Comparison of ENCODE assay signal across 16 cellular contexts in genomic region chr1:198232407-198232806, GRCh38.
"Had no signal": no experiment of that assay in that cellular context is flagged by ENCODE, and none has a peak within 500 bp of the region (broad histone marks: within the 10 kb centered on the region; RNA-seq: fewer than 3 reads in every experiment).

No MANE protein-coding gene starts in this region.

- H3K27me3 Mint-ChIP-seq: activated CD4-positive, alpha-beta T cell treated with anti-CD3 and anti-CD28 coated beads, Interleukin-2, amount 10 ng/mL, durations not matched to agents 24 days and 14 days; effector memory CD8-positive, alpha-beta T cell; stimulated activated naive CD8-positive, alpha-beta T cell treated with anti-CD3 and anti-CD28 coated beads, Interleukin-15, Interleukin-2, amounts not matched to agents 100 ng/mL and 50 ng/mL, for 24 hours had no signal

- H3K4me3 ChIP-seq: left lung, ovary, upper lobe of right lung had no signal

- H3K36me3 ChIP-seq: left lung, ovary, upper lobe of right lung had no signal

- DNase-seq: activated CD4-positive, alpha-beta T cell treated with anti-CD3 and anti-CD28 coated beads, Interleukin-2, amount 10 ng/mL, durations not matched to agents 24 days and 14 days; activated CD8-positive, alpha-beta memory T cell treated with anti-CD3 and anti-CD28 coated beads for 24 hours; activated naive CD4-positive, alpha-beta T cell treated with anti-CD3 and anti-CD28 coated beads for 36 hours; effector memory CD8-positive, alpha-beta T cell; erythroblast; glutamatergic neuron; left lung; mesenchymal stem cell; ovary; stimulated activated CD4-positive, alpha-beta T cell treated with anti-CD3 and anti-CD28 coated beads, Interleukin-4, amount 100 ng/mL, for 1 hour; stimulated activated CD8-positive, alpha-beta memory T cell treated with anti-CD3 and anti-CD28 coated beads, Interleukin-4, amount 100 ng/mL, for 48 hours; T1000; upper lobe of right lung had no signal

- H3K27ac ChIP-seq: left lung, ovary, upper lobe of right lung, VCaP had no signal

- ATAC-seq: effector memory CD8-positive, alpha-beta T cell; left lung; upper lobe of right lung had no signal

- H3K27ac Mint-ChIP-seq: activated CD4-positive, alpha-beta T cell treated with anti-CD3 and anti-CD28 coated beads, Interleukin-2, amount 10 ng/mL, durations not matched to agents 24 days and 14 days; activated naive CD4-positive, alpha-beta T cell treated with anti-CD3 and anti-CD28 coated beads for 36 hours; stimulated activated naive CD8-positive, alpha-beta T cell treated with anti-CD3 and anti-CD28 coated beads, Interleukin-15, Interleukin-2, amounts not matched to agents 100 ng/mL and 50 ng/mL, for 24 hours had no signal

- H3K27me3 ChIP-seq: left lung, ovary, upper lobe of right lung had no signal

- H3K4me3 Mint-ChIP-seq: activated CD4-positive, alpha-beta T cell treated with anti-CD3 and anti-CD28 coated beads, Interleukin-2, amount 10 ng/mL, durations not matched to agents 24 days and 14 days; activated naive CD4-positive, alpha-beta T cell treated with anti-CD3 and anti-CD28 coated beads for 36 hours; effector memory CD8-positive, alpha-beta T cell; neural crest cell; stimulated activated naive CD8-positive, alpha-beta T cell treated with anti-CD3 and anti-CD28 coated beads, Interleukin-15, Interleukin-2, amounts not matched to agents 100 ng/mL and 50 ng/mL, for 24 hours had no signal

- H3K9me3 Mint-ChIP-seq: effector memory CD8-positive, alpha-beta T cell; stimulated activated naive CD8-positive, alpha-beta T cell treated with anti-CD3 and anti-CD28 coated beads, Interleukin-15, Interleukin-2, amounts not matched to agents 100 ng/mL and 50 ng/mL, for 24 hours had no signal

- H3K9me3 ChIP-seq: left lung, ovary, upper lobe of right lung had no signal
